ENCODE assay signal across 8 cellular contexts in the genomic region with DNA sequence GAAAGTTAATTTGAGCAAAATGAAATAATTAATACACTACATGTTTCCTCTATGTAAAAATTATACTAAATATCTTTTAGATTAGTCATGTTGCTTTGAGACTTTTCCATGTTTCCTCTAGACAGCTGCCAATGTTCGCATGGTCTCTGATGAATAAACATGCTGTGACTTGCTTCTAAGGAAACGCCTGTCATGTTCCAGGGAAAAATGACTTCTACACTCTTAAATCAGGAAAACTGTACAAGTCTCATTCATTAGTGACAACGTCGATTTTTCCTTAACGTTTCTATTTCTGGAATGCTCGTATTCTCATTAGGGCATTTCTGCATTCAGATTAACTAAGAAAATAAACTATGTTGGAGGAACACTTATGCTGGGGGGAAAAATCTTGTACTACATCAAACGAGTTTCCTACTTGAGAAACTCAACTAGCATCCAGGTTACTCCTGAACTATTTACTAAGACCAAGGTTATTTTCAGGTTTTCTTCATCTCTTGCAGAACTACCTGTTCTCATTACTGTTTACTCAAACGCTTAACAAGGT. TPM values are rescaled to one million over a fixed set of nuclear protein-coding genes. Genes with fewer than 3 reads are reported as not detected.
A peak's percentile ranks its signal among the peaks of the same experiment; 100 is the strongest.
DNase-seq lines count a peak whose midpoint lies in the region; ATAC-seq and TF ChIP-seq lines count a peak whose summit lies in the region.

No MANE protein-coding gene starts in this region.

- no peak for TF ChIP-seq CTCF in tibial nerve (IDR thresholded peaks at IDR 0.05)

- peaks cover 34% of the 10 kb centered on the region for H3K27me3 Mint-ChIP-seq in activated T-cell treated with anti-CD3 and anti-CD28 coated beads, Interleukin-2, amount 50 U/mL, for 4 hours (ENCODE audit: low read depth)
- peaks cover 61% of the 10 kb centered on the region for H3K27me3 Mint-ChIP-seq in activated T-cell treated with anti-CD3 and anti-CD28 coated beads, Interleukin-2, amount 50 U/mL, for 24 hours

- WGBS in tibial nerve, 2 donors: 6 to 7% methylated on average over 8 of the region's 8 CpGs

- H3K27me3 ChIP-seq in adipocyte (replicated peaks; ENCODE audit: control insufficient read depth, insufficient read depth, low read length): no peaks in the 10 kb centered on the region
- H3K27me3 ChIP-seq in layer of hippocampus (ENCODE audit: control insufficient read depth, insufficient read depth, low read length): no peaks in the 10 kb centered on the region
- H3K27me3 ChIP-seq in tibial nerve: no peaks in the 10 kb centered on the region

- H3K27ac ChIP-seq in layer of hippocampus (ENCODE audit: low read depth, low read length) (peak overlapping the region; percentile 4), tibial nerve (peak overlapping the region; percentile 82 to 98 (median 96))

- no peaks in the 10 kb centered on the region for H3K9me3 Mint-ChIP-seq in activated T-cell treated with anti-CD3 and anti-CD28 coated beads, Interleukin-2, amount 50 U/mL, for 4 hours
- no peaks in the 10 kb centered on the region for H3K9me3 Mint-ChIP-seq in activated T-cell treated with anti-CD3 and anti-CD28 coated beads, Interleukin-2, amount 50 U/mL, for 24 hours

- H3K4me1 ChIP-seq in adipocyte (ENCODE audit: control insufficient read depth, insufficient read depth, low read length) (peaks cover 48% of the 10 kb centered on the region), tibial nerve (peaks cover 0 to 50% (median 14%) of the 10 kb centered on the region in 4 donors)

- peak overlapping the region; percentile 96 for H3K9ac ChIP-seq in adipocyte (ENCODE audit: low read length)

- H3K36me3 ChIP-seq in adipocyte (ENCODE audit: control insufficient read depth, insufficient read depth, low read length, severe bottlenecking) (no peaks in the 10 kb centered on the region), tibial nerve (no peaks in the 10 kb centered on the region)

- ATAC-seq in activated T-cell treated with anti-CD3 and anti-CD28 coated beads, Interleukin-2, amount 50 U/mL, for 4 hours: no peak
- ATAC-seq in GM18519 (IDR thresholded peaks at IDR 0.05; ENCODE audit: low FRiP score, unreplicated experiment): no peak

- peak overlapping the region; percentile 92 for H3K4me3 ChIP-seq in adipocyte (ENCODE audit: low read length)
- H3K4me3 ChIP-seq in tibial nerve: peak overlapping the region; percentile 71 to 90 (median 87)

- peak in 1 of 2 donors; percentile 66 for TF ChIP-seq EP300 in tibial nerve (IDR thresholded peaks at IDR 0.05)

- no peaks in the 10 kb centered on the region for H3K9me3 ChIP-seq in adipocyte (ENCODE audit: control insufficient read depth, low read length)
- no peaks in the 10 kb centered on the region for H3K9me3 ChIP-seq in tibial nerve

- peak overlapping the region; percentile 72 for H3K4me3 Mint-ChIP-seq in activated T-cell treated with anti-CD3 and anti-CD28 coated beads, Interleukin-2, amount 50 U/mL, for 4 hours
- no peak overlapping the region for H3K4me3 Mint-ChIP-seq in activated T-cell treated with anti-CD3 and anti-CD28 coated beads, Interleukin-2, amount 50 U/mL, for 24 hours

- H3K27ac Mint-ChIP-seq in activated T-cell treated with anti-CD3 and anti-CD28 coated beads, Interleukin-2, amount 50 U/mL, for 24 hours: no peak overlapping the region

- H3K36me3 Mint-ChIP-seq in activated T-cell treated with anti-CD3 and anti-CD28 coated beads, Interleukin-2, amount 50 U/mL, for 4 hours (ENCODE audit: insufficient read depth): no peaks in the 10 kb centered on the region
- H3K36me3 Mint-ChIP-seq in activated T-cell treated with anti-CD3 and anti-CD28 coated beads, Interleukin-2, amount 50 U/mL, for 24 hours (ENCODE audit: low read depth): no peaks in the 10 kb centered on the region

- H3K4me1 Mint-ChIP-seq in activated T-cell treated with anti-CD3 and anti-CD28 coated beads, Interleukin-2, amount 50 U/mL, for 4 hours (ENCODE audit: low read depth): peaks cover 10% of the 10 kb centered on the region
- H3K4me1 Mint-ChIP-seq in activated T-cell treated with anti-CD3 and anti-CD28 coated beads, Interleukin-2, amount 50 U/mL, for 24 hours (ENCODE audit: low read depth): peaks cover 11% of the 10 kb centered on the region

- no peak for TF ChIP-seq POLR2A in tibial nerve (IDR thresholded peaks at IDR 0.05)

- no peak for DNase-seq in activated T-cell treated with anti-CD3 and anti-CD28 coated beads, Interleukin-2, amount 50 U/mL, for 4 hours
- no peak for DNase-seq in activated T-cell treated with anti-CD3 and anti-CD28 coated beads, Interleukin-2, amount 50 U/mL, for 24 hours
- peak; percentile 52 for DNase-seq in adipocyte (ENCODE audit: low read depth)
- no peak for DNase-seq in tibial nerve (ENCODE audit: low spot score in 2 of 2)
- no peak for DNase-seq in effector CD4-positive, alpha-beta T cell
- no peak for DNase-seq in HuH-7 (ENCODE audit: low spot score)

RNA-seq across cellular contexts. Expression of a gene that starts 1.6 kb away (rescaled TPM):
- 1 to 10 TPM in 2 of 3 donors, under 1 TPM in 1; 0.55 to 2.3 (median 1.3) TPM for total RNA-seq in activated T-cell treated with anti-CD3 and anti-CD28 coated beads, Interleukin-2, amount 50 U/mL, for 4 hours
- total RNA-seq in tibial nerve: 100 to 1,000 TPM; 117 to 190 (median 146) TPM

Comparison
In these comparisons a context has a peak if more than half of its experiments do, and no peak if none do; other contexts are left out.
1. RNA of a gene that starts 1.6 kb away (total RNA-seq): 117 to 190 TPM in tibial nerve; 0.55 to 2.3 TPM in activated T-cell treated with anti-CD3 and anti-CD28 coated beads, Interleukin-2, amount 50 U/mL, for 4 hours; every median in the first group is over 10 times any median in the second.